ENCODE assay signal across 9 cellular contexts in the genomic region with DNA sequence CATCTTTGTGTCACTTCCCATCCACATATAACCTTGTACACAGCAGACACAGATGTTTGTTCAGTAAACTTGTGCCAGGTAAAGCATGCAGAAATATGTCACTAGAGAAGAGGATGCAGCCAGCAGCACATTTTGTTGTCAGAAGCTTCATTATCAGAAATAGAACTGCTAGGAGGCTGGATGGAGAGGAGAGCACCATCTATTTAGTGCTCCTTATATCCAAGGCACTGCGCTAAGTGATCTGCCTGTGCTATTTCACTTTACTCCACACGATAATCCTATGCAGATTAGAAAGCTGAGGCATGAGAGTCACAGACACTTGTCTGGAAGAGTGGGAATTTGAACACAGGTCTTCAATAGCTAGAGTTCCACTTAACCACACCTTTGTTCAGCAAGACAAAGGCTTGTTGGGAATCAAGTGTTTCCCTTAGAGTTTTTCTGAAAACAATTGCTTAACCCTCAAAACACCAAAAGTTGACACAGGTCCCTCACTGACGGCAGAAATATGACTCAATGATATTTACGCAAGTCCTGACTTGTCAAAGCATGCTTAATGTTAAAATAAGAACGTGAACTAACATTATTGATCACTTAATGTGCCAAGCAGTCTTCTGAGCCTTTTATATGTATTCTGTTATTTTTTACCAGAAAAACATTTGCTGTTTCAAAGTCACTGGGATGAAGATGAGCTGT.
A peak's percentile ranks its signal among the peaks of the same experiment; 100 is the strongest.
DNase-seq lines count a peak whose midpoint lies in the region; ATAC-seq and TF ChIP-seq lines count a peak whose summit lies in the region.
"Had no signal": no experiment of that assay in that cellular context is flagged by ENCODE, and none has a peak within 500 bp of the region (broad histone marks: within the 10 kb centered on the region; RNA-seq: fewer than 3 reads in every experiment).

No MANE protein-coding gene starts in this region.

- peaks cover 29% of the 10 kb centered on the region for H3K4me1 Mint-ChIP-seq in activated T-cell treated with anti-CD3 and anti-CD28 coated beads, Interleukin-2, amount 50 U/mL, for 24 hours (ENCODE audit: low read depth)
- H3K4me1 Mint-ChIP-seq in stimulated activated naive B cell treated with anti-CD40 and anti-IgM and Interleukin-4, amounts not matched to agents 10 μg/mL and 1 μg/mL and 100 μg/mL, for 72 hours = peaks cover 15 to 22% of the 10 kb centered on the region in 2 donors

- in situ Hi-C loops in ACHN (cut with HindIII; ENCODE audit: low pct_ligation_motif_present, low pct_unique_long_range_greater_than_20kb, low sequenced_read_pairs) = no loop called here

- H3K27me3 Mint-ChIP-seq in activated T-cell treated with anti-CD3 and anti-CD28 coated beads, Interleukin-2, amount 50 U/mL, for 24 hours = peaks cover 7% of the 10 kb centered on the region
- H3K27me3 Mint-ChIP-seq in stimulated activated naive B cell treated with anti-CD40 and anti-IgM and Interleukin-4, amounts not matched to agents 10 μg/mL and 1 μg/mL and 100 μg/mL, for 72 hours = peaks cover 6 to 23% of the 10 kb centered on the region in 2 donors

- no peaks in the 10 kb centered on the region for H3K9me3 Mint-ChIP-seq in activated T-cell treated with anti-CD3 and anti-CD28 coated beads, Interleukin-2, amount 50 U/mL, for 24 hours
- H3K9me3 Mint-ChIP-seq in stimulated activated naive B cell treated with anti-CD40 and anti-IgM and Interleukin-4, amounts not matched to agents 10 μg/mL and 1 μg/mL and 100 μg/mL, for 72 hours = no peaks in the 10 kb centered on the region

- ATAC-seq in stimulated activated naive B cell treated with anti-CD40 and anti-IgM and Interleukin-4, amounts not matched to agents 10 μg/mL and 1 μg/mL and 100 μg/mL, for 72 hours (replicated peaks) = no peak

- no peak for TF ChIP-seq CTCF in VCaP (conservative IDR thresholded peaks at IDR 0.05)

- peak overlapping the region; percentile 91 for H3K4me3 Mint-ChIP-seq in activated T-cell treated with anti-CD3 and anti-CD28 coated beads, Interleukin-2, amount 50 U/mL, for 24 hours
- H3K4me3 Mint-ChIP-seq in stimulated activated naive B cell treated with anti-CD40 and anti-IgM and Interleukin-4, amounts not matched to agents 10 μg/mL and 1 μg/mL and 100 μg/mL, for 72 hours = peak overlapping the region; percentile 91 to 96

- no peak for DNase-seq in activated T-cell treated with anti-CD3 and anti-CD28 coated beads, Interleukin-2, amount 50 U/mL, for 24 hours
- no peak for DNase-seq in activated T-cell treated with anti-CD3 and anti-CD28 coated beads, Interleukin-2, amount 50 U/mL, for 48 hours
- peak; percentile 10 for DNase-seq in epithelial cell of prostate (ENCODE audit: low read depth, low spot score)
- DNase-seq in stimulated activated naive B cell treated with anti-CD40 and anti-IgM and Interleukin-4, amounts not matched to agents 10 μg/mL and 1 μg/mL and 100 μg/mL, for 72 hours = no peak
- no peak for DNase-seq in ACHN
- no peak for DNase-seq in NCI-H1092 treated with DMSO at 0.1 percent for 48 hours (lab: John Stamatoyannopoulos, UW)
- DNase-seq in activated CD4-positive, alpha-beta T cell treated with anti-CD3 and anti-CD28 coated beads for 1 hour = no peak
- DNase-seq: SHP77 treated with DMSO at 0.1 percent for 48 hours had no signal

- H3K27ac ChIP-seq in VCaP (peak overlapping the region; percentile 81), epithelial cell of prostate (peak overlapping the region; percentile 0)

- peaks cover 35% of the 10 kb centered on the region for H3K36me3 Mint-ChIP-seq in activated T-cell treated with anti-CD3 and anti-CD28 coated beads, Interleukin-2, amount 50 U/mL, for 24 hours (ENCODE audit: low read depth)
- peaks cover 4 to 6% of the 10 kb centered on the region in 2 donors for H3K36me3 Mint-ChIP-seq in stimulated activated naive B cell treated with anti-CD40 and anti-IgM and Interleukin-4, amounts not matched to agents 10 μg/mL and 1 μg/mL and 100 μg/mL, for 72 hours

- peak overlapping the region; percentile 88 for H3K27ac Mint-ChIP-seq in activated T-cell treated with anti-CD3 and anti-CD28 coated beads, Interleukin-2, amount 50 U/mL, for 24 hours
- peak overlapping the region; percentile 75 for H3K27ac Mint-ChIP-seq in stimulated activated naive B cell treated with anti-CD40 and anti-IgM and Interleukin-4, amounts not matched to agents 10 μg/mL and 1 μg/mL and 100 μg/mL, for 72 hours
